8 cellular contexts compared by ENCODE assay signal in the genomic region with DNA sequence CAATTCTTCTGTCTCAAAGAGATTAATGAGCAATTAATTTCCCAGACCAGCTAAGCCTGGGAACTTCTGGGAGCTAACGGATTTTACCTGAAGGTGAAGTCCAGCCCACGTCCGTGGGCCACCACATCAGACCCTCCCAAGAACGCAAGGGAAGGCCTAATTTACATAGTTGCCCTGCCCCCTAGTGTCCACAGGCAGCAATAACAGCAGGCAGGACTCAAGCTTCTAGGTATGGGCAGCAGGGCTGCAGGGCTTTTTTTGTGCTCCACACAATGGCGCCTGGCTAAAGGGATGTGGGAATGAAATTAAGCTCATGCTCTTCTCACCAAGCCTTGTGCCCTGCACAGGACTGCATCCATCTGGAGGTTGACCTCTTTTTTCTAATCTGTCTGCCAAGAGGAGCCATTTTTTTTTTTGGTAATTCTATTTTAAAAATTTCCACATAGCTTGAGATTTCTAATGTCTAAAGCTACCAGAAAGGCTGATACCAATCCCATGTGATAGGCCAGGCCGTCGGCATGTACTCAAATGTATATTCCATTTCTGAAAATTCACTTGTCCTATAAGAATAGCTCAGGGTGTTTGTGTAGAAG.
DNase-seq lines count a peak whose midpoint lies in the region; ATAC-seq and TF ChIP-seq lines count a peak whose summit lies in the region.

No MANE protein-coding gene starts in this region.

- H3K4me3 ChIP-seq in HEK293 (ENCODE audit: low read depth, low read length) (no peak overlapping the region), WERI-Rb-1 (ENCODE audit: low read depth, low read length) (no peak overlapping the region)

- no peaks in the 10 kb centered on the region for H3K9me3 ChIP-seq in HEK293 (ENCODE audit: control insufficient read depth, insufficient read depth, low read depth, low read length)
- no peaks in the 10 kb centered on the region for H3K9me3 ChIP-seq in WERI-Rb-1 (ENCODE audit: severe bottlenecking)

- POLR2A ChIA-PET in HEK293 (lab: Yijun Ruan, JAX): interaction anchor here (1.4 kb wide), 1 partner anchor 27 kb away, joined by 5 read pairs; no protein-coding TSS in a partner anchor

- DNase-seq in GDM1 (lab: John Stamatoyannopoulos, UW) (peak; percentile 35), NCI-H1694 (lab: John Stamatoyannopoulos, UW) (peak; percentile 48), WERI-Rb-1 (peak; percentile 73), cerebellar cortex (ENCODE audit: low spot score) (peak; percentile 38), left kidney (ENCODE audit: low read depth, low spot score) (peak; percentile 87)
- DNase-seq in stimulated activated CD4-positive, alpha-beta T cell treated with anti-CD3 and anti-CD28 coated beads, TNF-alpha, amount 100 ng/mL, for 24 hours (ENCODE audit: low read depth in 3 of 3): peak; percentile 3 to 21 (median 5)

- H3K36me3 ChIP-seq in HEK293 (ENCODE audit: control insufficient read depth in 2 of 2, insufficient read depth in 1 of 2, low read length in 2 of 2): no peaks in the 10 kb centered on the region
- H3K36me3 ChIP-seq in WERI-Rb-1: no peaks in the 10 kb centered on the region

- no peak for ATAC-seq in GM18520 (IDR thresholded peaks at IDR 0.05; ENCODE audit: unreplicated experiment)

- H3K27me3 ChIP-seq in WERI-Rb-1 (ENCODE audit: insufficient read depth, low read depth, severe bottlenecking): peaks cover 12% of the 10 kb centered on the region

- no peak overlapping the region for H3K27ac ChIP-seq in HEK293 (ENCODE audit: extremely low read depth, low read depth, low read length)
- no peak overlapping the region for H3K27ac ChIP-seq in WERI-Rb-1

- no peaks in the 10 kb centered on the region for H3K4me1 ChIP-seq in HEK293 (ENCODE audit: control insufficient read depth, insufficient read depth, low read length)

- TF ChIP-seq CTCF in HEK293 (tag by site-specific recombination; IDR thresholded peaks at IDR 0.05) (peak; percentile 58), WERI-Rb-1 (IDR thresholded peaks at IDR 0.05; ENCODE audit: low read depth, low read length) (peak; percentile 84)

- CTCF ChIA-PET in HEK293 (lab: Yijun Ruan, JAX): interaction anchor here (0.5 to 8.4 kb wide), 68 partner anchors 9 to 1365 kb away, joined by 3 to 166 read pairs (median 4); no protein-coding TSS in a partner anchor

TF ChIP-seq in HEK293, 187 proteins besides CTCF, POLR2A, EP300 and RAD21:
- TF ChIP-seq ZNF654 (tag by site-specific recombination; IDR thresholded peaks at IDR 0.05; ENCODE audit: low read depth): peak; percentile 88
- TF ChIP-seq TRIM28 (IDR thresholded peaks at IDR 0.05; ENCODE audit: borderline replicate concordance, low read length): peak; percentile 16; the same call in 1 of the 2 replicates
- TF ChIP-seq ZNF660 (tag by site-specific recombination; IDR thresholded peaks at IDR 0.05): peak; percentile 56; the same call in 1 of the 2 replicates
- no peak for TF ChIP-seq ZNF341 (tag by site-specific recombination; IDR thresholded peaks at IDR 0.05; ENCODE audit: low read depth)
- no peak for TF ChIP-seq ZNF670 (tag by site-specific recombination; IDR thresholded peaks at IDR 0.05; ENCODE audit: low read depth)
- 0 out of 2 replicates have a peak, but pooled peaks have one; percentile 16 for TF ChIP-seq YY1 (tag by site-specific recombination; IDR thresholded peaks at IDR 0.05)

Comparison
In these comparisons a context has a peak if more than half of its experiments do, and no peak if none do; other contexts are left out.
1. DNase-seq: peak in every context shown above with its lines; median percentile 87 in left kidney; 73 in WERI-Rb-1; 48 in NCI-H1694; 38 in cerebellar cortex; 35 in GDM1; 5 in stimulated activated CD4-positive, alpha-beta T cell treated with anti-CD3 and anti-CD28 coated beads, TNF-alpha, amount 100 ng/mL, for 24 hours.